Comparison of ENCODE assay signal across 24 cellular contexts in genomic region chr3:141743305-141743704, GRCh38. TPM values are rescaled to one million over a fixed set of nuclear protein-coding genes. Genes with fewer than 3 reads are reported as not detected.
DNase-seq lines count a peak whose midpoint lies in the region; ATAC-seq, FAIRE-seq and TF ChIP-seq lines count a peak whose summit lies in the region.
"Had no signal": no experiment of that assay in that cellular context is flagged by ENCODE, and none has a peak within 500 bp of the region (broad histone marks: within the 10 kb centered on the region; RNA-seq: fewer than 3 reads in every experiment).

No MANE protein-coding gene starts in this region.

- no peak for FAIRE-seq in HepG2 (lab: Jason Lieb, UNC)
- FAIRE-seq: GM19239, K562 had no signal

- ATAC-seq in HepG2 = no peak
- no peak for ATAC-seq in stimulated activated effector memory CD8-positive, alpha-beta T cell treated with anti-CD3 and anti-CD28 coated beads, Interleukin-12 subunit alpha, Interleukin-12 subunit beta, amount 100 ng/mL, for 72 hours
- ATAC-seq: GM23338, K562 had no signal

- H4K20me1 ChIP-seq in HepG2 (ENCODE audit: insufficient read depth, low read length) = peaks cover 12% of the 10 kb centered on the region

- no peak overlapping the region for H2AFZ ChIP-seq in HepG2 (ENCODE audit: low read length)
- H2AFZ ChIP-seq: GM23338 had no signal

- no peaks in the 10 kb centered on the region for H3K27me3 Mint-ChIP-seq in activated naive CD8-positive, alpha-beta T cell
- no peaks in the 10 kb centered on the region for H3K27me3 Mint-ChIP-seq in activated naive CD8-positive, alpha-beta T cell treated with anti-CD3 and anti-CD28 coated beads for 36 hours
- no peaks in the 10 kb centered on the region for H3K27me3 Mint-ChIP-seq in chondrocyte (ENCODE audit: low read depth)

- H3K4me1 Mint-ChIP-seq in activated naive CD8-positive, alpha-beta T cell (ENCODE audit: low read depth) = peaks cover 52% of the 10 kb centered on the region
- H3K4me1 Mint-ChIP-seq in activated naive CD8-positive, alpha-beta T cell treated with anti-CD3 and anti-CD28 coated beads for 36 hours = peaks cover 40% of the 10 kb centered on the region
- H3K4me1 Mint-ChIP-seq in stimulated activated effector memory CD8-positive, alpha-beta T cell treated with anti-CD3 and anti-CD28 coated beads, Interleukin-12 subunit alpha, Interleukin-12 subunit beta, amount 100 ng/mL, for 72 hours = peaks cover 31% of the 10 kb centered on the region
- peaks cover 45% of the 10 kb centered on the region for H3K4me1 Mint-ChIP-seq in chondrocyte (ENCODE audit: low read depth)

- H3K27ac ChIP-seq in VCaP (peak overlapping the region; percentile 37), HepG2 (ENCODE audit: extremely low read length, insufficient read depth, low read length) (no peak overlapping the region)
- H3K27ac ChIP-seq: SK-N-MC had no signal

- no peaks in the 10 kb centered on the region for H3K9me3 Mint-ChIP-seq in activated naive CD8-positive, alpha-beta T cell (ENCODE audit: low read depth)
- H3K9me3 Mint-ChIP-seq in activated naive CD8-positive, alpha-beta T cell treated with anti-CD3 and anti-CD28 coated beads for 36 hours = no peaks in the 10 kb centered on the region
- H3K9me3 Mint-ChIP-seq in stimulated activated effector memory CD8-positive, alpha-beta T cell treated with anti-CD3 and anti-CD28 coated beads, Interleukin-12 subunit alpha, Interleukin-12 subunit beta, amount 100 ng/mL, for 72 hours = no peaks in the 10 kb centered on the region
- no peaks in the 10 kb centered on the region for H3K9me3 Mint-ChIP-seq in chondrocyte (ENCODE audit: low read depth)
- H3K9me3 Mint-ChIP-seq: GM23338 had no signal

- H3K4me2 ChIP-seq in HepG2 (ENCODE audit: low read depth, low read length) = no peak overlapping the region; the same call in 1 of the 2 replicates
- H3K4me2 ChIP-seq: GM23338 had no signal

- TF ChIP-seq POLR2A in HepG2 (IDR thresholded peaks at IDR 0.05; ENCODE audit: insufficient read depth in 1 of 2, low read depth in 2 of 2, low read length in 2 of 2) = no peak

- CTCF ChIA-PET in HepG2 (lab: Yijun Ruan, JAX; ENCODE audit: low intra/inter-chr PET ratio, low total read pairs) = no interaction called here

- no peak overlapping the region for H3K4me3 Mint-ChIP-seq in activated naive CD8-positive, alpha-beta T cell
- H3K4me3 Mint-ChIP-seq in activated naive CD8-positive, alpha-beta T cell treated with anti-CD3 and anti-CD28 coated beads for 36 hours = no peak overlapping the region
- H3K4me3 Mint-ChIP-seq in stimulated activated effector memory CD8-positive, alpha-beta T cell treated with anti-CD3 and anti-CD28 coated beads, Interleukin-12 subunit alpha, Interleukin-12 subunit beta, amount 100 ng/mL, for 72 hours = no peak overlapping the region
- H3K4me3 Mint-ChIP-seq in chondrocyte (ENCODE audit: unreplicated experiment) = no peak overlapping the region
- H3K4me3 Mint-ChIP-seq: GM23338 had no signal

- in situ Hi-C loops in HepG2 (cut with HindIII; ENCODE audit: extremely low pct_ligation_motif_present, low pct_unique_long_range_greater_than_20kb) = no loop called here

- TF ChIP-seq EP300 in HepG2 (IDR thresholded peaks at IDR 0.05; ENCODE audit: low read depth in 2 of 2, low read length in 2 of 2) (no peak), HepG2 (CRISPR knock-in tag; IDR thresholded peaks at IDR 0.05; ENCODE audit: borderline replicate concordance) (no peak)

- H3K79me2 ChIP-seq in HepG2 (ENCODE audit: insufficient read depth, low read length) = peaks cover 60% of the 10 kb centered on the region

- peaks cover 4 to 35% of the 10 kb centered on the region in 2 experiments; a peak in 4 of 5 replicates for H3K36me3 ChIP-seq in HepG2 (replicated peaks in 1 of 2; ENCODE audit: control insufficient read depth in 1 of 2, insufficient read depth in 2 of 2, low read length in 2 of 2)

- intact Hi-C loops in HepG2 (cut with micrococcal nuclease; ENCODE audit: unreplicated experiment) = no loop called here

- TF ChIP-seq CTCF in VCaP (conservative IDR thresholded peaks at IDR 0.05) = no peak
- no peak for TF ChIP-seq CTCF in HepG2 (CRISPR knock-in tag; IDR thresholded peaks at IDR 0.05)
- no peak for TF ChIP-seq CTCF in chondrocyte (IDR thresholded peaks at IDR 0.05)

- no peak overlapping the region for H3K4me3 ChIP-seq in HepG2 (replicated peaks in 1 of 3; ENCODE audit: insufficient read depth in 1 of 3, low read depth in 2 of 3, low read length in 3 of 3)
- H3K4me3 ChIP-seq: GM23338, K562, SK-N-MC had no signal

- no TSS peak for BruUV-seq in HepG2 (replicated peaks; lab: Mats Ljungman, UMichigan)

- POLR2A ChIA-PET in HepG2 (lab: Yijun Ruan, JAX) = no interaction called here

- H3K27ac Mint-ChIP-seq in activated naive CD8-positive, alpha-beta T cell = peak overlapping the region; percentile 66
- no peak overlapping the region for H3K27ac Mint-ChIP-seq in activated naive CD8-positive, alpha-beta T cell treated with anti-CD3 and anti-CD28 coated beads for 36 hours
- H3K27ac Mint-ChIP-seq in stimulated activated effector memory CD8-positive, alpha-beta T cell treated with anti-CD3 and anti-CD28 coated beads, Interleukin-12 subunit alpha, Interleukin-12 subunit beta, amount 100 ng/mL, for 72 hours = peak overlapping the region; percentile 15
- H3K27ac Mint-ChIP-seq in chondrocyte (ENCODE audit: unreplicated experiment) = no peak overlapping the region
- H3K27ac Mint-ChIP-seq: GM23338 had no signal

- H3K4me1 ChIP-seq in HepG2 (ENCODE audit: insufficient read depth, low read length) = peaks cover 47% of the 10 kb centered on the region

- no peak overlapping the region for H3K9ac ChIP-seq in HepG2 (ENCODE audit: insufficient read depth, low read depth, low read length)

- 0% methylated on average over 1 of the region's 1 CpG for WGBS in HepG2 (ENCODE audit: low lambda C conversion rate)

- H3K27me3 ChIP-seq in HepG2 (ENCODE audit: control insufficient read depth in 1 of 2, insufficient read depth in 2 of 2, low read length in 2 of 2) = no peaks in the 10 kb centered on the region; a peak in 1 of 5 replicates

- DNase-seq in activated naive CD8-positive, alpha-beta T cell treated with anti-CD3 and anti-CD28 coated beads for 36 hours = no peak
- DNase-seq in HepG2 (ENCODE audit: low spot score) (no peak), chondrocyte (ENCODE audit: low spot score) (no peak), HCEC 1CT (no peak), NCI-H526 (lab: John Stamatoyannopoulos, UW) (no peak)
- no peak for DNase-seq in stimulated activated effector memory CD8-positive, alpha-beta T cell treated with anti-CD3 and anti-CD28 coated beads, Interleukin-12 subunit alpha, Interleukin-12 subunit beta, amount 100 ng/mL, for 72 hours (ENCODE audit: low spot score in 2 of 2)
- DNase-seq: ACHN, C1 segment of cervical spinal cord, DMS153, GDM1, MV-4-11, NCI-H1417, NCI-H187, NCI-H2107, NCI-H510A treated with DMSO at 0.1 percent for 48 hours, SHP77 had no signal

- H3K9me3 ChIP-seq in HepG2 (ENCODE audit: low read length) = no peaks in the 10 kb centered on the region

- H3K36me3 Mint-ChIP-seq in activated naive CD8-positive, alpha-beta T cell = peaks cover 7% of the 10 kb centered on the region
- H3K36me3 Mint-ChIP-seq in activated naive CD8-positive, alpha-beta T cell treated with anti-CD3 and anti-CD28 coated beads for 36 hours = peaks cover 19% of the 10 kb centered on the region
- peaks cover 93% of the 10 kb centered on the region for H3K36me3 Mint-ChIP-seq in stimulated activated effector memory CD8-positive, alpha-beta T cell treated with anti-CD3 and anti-CD28 coated beads, Interleukin-12 subunit alpha, Interleukin-12 subunit beta, amount 100 ng/mL, for 72 hours
- H3K36me3 Mint-ChIP-seq in chondrocyte (ENCODE audit: low read depth) = peaks cover 17% of the 10 kb centered on the region

- TF ChIP-seq RAD21 in HepG2 (CRISPR knock-in tag; IDR thresholded peaks at IDR 0.05) = no peak

RNA-seq across cellular contexts. Expression of gene RNF7, which starts 5.2 kb away (rescaled TPM):
- 10 to 100 TPM; 67.1 to 69.1 TPM for total RNA-seq in activated naive CD8-positive, alpha-beta T cell treated with anti-CD3 and anti-CD28 coated beads for 36 hours
- 94.7 and 102 TPM in 2 replicates for total RNA-seq in HepG2 (2016; rRNA removed; fragmentation: Illumina TruSeq; extraction: Trizol)
- 237 and 254 TPM in 2 replicates for total RNA-seq in HepG2 (2016; cell fraction: cytosol; rRNA removed; fragmentation: Illumina TruSeq; extraction: Trizol; ENCODE audit: low read depth)
- total RNA-seq in HepG2 (2016; cell fraction: insoluble cytoplasmic fraction; rRNA removed; fragmentation: Illumina TruSeq; extraction: Trizol) = 97.5 and 99.9 TPM in 2 replicates
- total RNA-seq in HepG2 (2016; cell fraction: membrane; rRNA removed; fragmentation: Illumina TruSeq; extraction: Trizol) = 254 and 267 TPM in 2 replicates
- 38.0 and 46.0 TPM in 2 replicates for total RNA-seq in HepG2 (2016; cell fraction: nucleus; rRNA removed; fragmentation: Illumina TruSeq; extraction: Trizol)
- 51.6 and 66.4 TPM in 2 replicates for polyA plus RNA-seq in HepG2 (2011; rRNA removed)
- 79.3 and 107 TPM in 2 replicates for polyA plus RNA-seq in HepG2 (2011; cell fraction: cytosol; rRNA removed)
- 10.7 and 18.5 TPM in 2 replicates for polyA plus RNA-seq in HepG2 (2011; cell fraction: nucleus; rRNA removed)
- 84.0 and 95.6 TPM in 2 replicates for polyA plus RNA-seq in HepG2 (2012)
- 355 and 363 TPM in 2 replicates for polyA plus RNA-seq in HepG2 (2016; cell fraction: cytosol; fragmentation: Illumina TruSeq; extraction: Trizol; ENCODE audit: low read depth)
- polyA plus RNA-seq in HepG2 (2016; cell fraction: insoluble cytoplasmic fraction; fragmentation: Illumina TruSeq; extraction: Trizol; ENCODE audit: low read depth) = 109 and 111 TPM in 2 replicates
- 266 and 280 TPM in 2 replicates for polyA plus RNA-seq in HepG2 (2016; cell fraction: membrane; fragmentation: Illumina TruSeq; extraction: Trizol; ENCODE audit: low read depth)
- 65.3 and 74.1 TPM in 2 replicates for polyA plus RNA-seq in HepG2 (2016; cell fraction: nucleus; fragmentation: Illumina TruSeq; extraction: Trizol; ENCODE audit: insufficient read depth, low read depth)
- 16.0 and 16.9 TPM in 2 replicates for polyA minus RNA-seq in HepG2 (2011; rRNA and poly(A)+ RNA removed; ENCODE audit: low replicate concordance)
- 12.8 and 20.9 TPM in 2 replicates for polyA minus RNA-seq in HepG2 (2011; cell fraction: cytosol; rRNA and poly(A)+ RNA removed)
- polyA minus RNA-seq in HepG2 (2011; cell fraction: nucleus; rRNA and poly(A)+ RNA removed) = 13.5 and 25.4 TPM in 2 replicates
- 104 to 105 TPM (median 104 TPM) in 3 replicates for total RNA-seq in chondrocyte

RNA-seq across cellular contexts. Expression of gene GRK7, which starts 19.9 kb away (rescaled TPM):
- not detected for total RNA-seq in activated naive CD8-positive, alpha-beta T cell treated with anti-CD3 and anti-CD28 coated beads for 36 hours
- not detected in 2 replicates for total RNA-seq in HepG2 (2016; rRNA removed; fragmentation: Illumina TruSeq; extraction: Trizol)
- not detected in 2 replicates for total RNA-seq in HepG2 (2016; cell fraction: cytosol; rRNA removed; fragmentation: Illumina TruSeq; extraction: Trizol; ENCODE audit: low read depth)
- not detected in 2 replicates for total RNA-seq in HepG2 (2016; cell fraction: insoluble cytoplasmic fraction; rRNA removed; fragmentation: Illumina TruSeq; extraction: Trizol)
- not detected in 2 replicates for total RNA-seq in HepG2 (2016; cell fraction: membrane; rRNA removed; fragmentation: Illumina TruSeq; extraction: Trizol)
- not detected in 2 replicates for total RNA-seq in HepG2 (2016; cell fraction: nucleus; rRNA removed; fragmentation: Illumina TruSeq; extraction: Trizol)
- polyA plus RNA-seq in HepG2 (2011; rRNA removed) = not detected in 2 replicates
- not detected in 2 replicates for polyA plus RNA-seq in HepG2 (2011; cell fraction: cytosol; rRNA removed)
- polyA plus RNA-seq in HepG2 (2011; cell fraction: nucleus; rRNA removed) = not detected in 2 replicates
- not detected in 2 replicates for polyA plus RNA-seq in HepG2 (2012)
- polyA plus RNA-seq in HepG2 (2016; cell fraction: cytosol; fragmentation: Illumina TruSeq; extraction: Trizol; ENCODE audit: low read depth) = not detected in 2 replicates
- not detected in 2 replicates for polyA plus RNA-seq in HepG2 (2016; cell fraction: insoluble cytoplasmic fraction; fragmentation: Illumina TruSeq; extraction: Trizol; ENCODE audit: low read depth)
- polyA plus RNA-seq in HepG2 (2016; cell fraction: membrane; fragmentation: Illumina TruSeq; extraction: Trizol; ENCODE audit: low read depth) = not detected in 2 replicates
- polyA plus RNA-seq in HepG2 (2016; cell fraction: nucleus; fragmentation: Illumina TruSeq; extraction: Trizol; ENCODE audit: insufficient read depth, low read depth) = not detected in 2 replicates
- 0.05 TPM in 1 of 2 replicates, not detected in the other for polyA minus RNA-seq in HepG2 (2011; rRNA and poly(A)+ RNA removed; ENCODE audit: low replicate concordance)
- not detected in 2 replicates for polyA minus RNA-seq in HepG2 (2011; cell fraction: cytosol; rRNA and poly(A)+ RNA removed)
- polyA minus RNA-seq in HepG2 (2011; cell fraction: nucleus; rRNA and poly(A)+ RNA removed) = not detected in 2 replicates
- total RNA-seq in chondrocyte = not detected in 3 replicates
- total RNA-seq: Daoy, GM23338, RPMI7951 had no signal
- polyA plus RNA-seq: GM23338 had no signal

Comparison
In these comparisons a context has a peak if more than half of its experiments do, and no peak if none do; other contexts are left out.
1. H3K27ac Mint-ChIP-seq: peak in activated naive CD8-positive, alpha-beta T cell (single experiment) and stimulated activated effector memory CD8-positive, alpha-beta T cell treated with anti-CD3 and anti-CD28 coated beads, Interleukin-12 subunit alpha, Interleukin-12 subunit beta, amount 100 ng/mL, for 72 hours (single experiment); none in activated naive CD8-positive, alpha-beta T cell treated with anti-CD3 and anti-CD28 coated beads for 36 hours (single experiment) and chondrocyte (single experiment).